Comparison of ENCODE assay signal across 8 cellular contexts in genomic region chr1:55215194-55216021, GRCh38. TPM values are rescaled to one million over a fixed set of nuclear protein-coding genes. Genes with fewer than 3 reads are reported as not detected.
A peak's percentile ranks its signal among the peaks of the same experiment; 100 is the strongest.
DNase-seq lines count a peak whose midpoint lies in the region; ATAC-seq, FAIRE-seq and TF ChIP-seq lines count a peak whose summit lies in the region.

Gene USP24 (minus strand): TSS chr1:55215364. CDS start chr1:55215113, 251 bp downstream.

- no peak for FAIRE-seq in astrocyte (lab: Jason Lieb, UNC)

- H3K9me3 ChIP-seq in astrocyte (ENCODE audit: insufficient read depth, low read depth, low read length) (no peaks in the 10 kb centered on the region), hepatocyte (ENCODE audit: low read depth) (no peaks in the 10 kb centered on the region)

- DNase-seq in NCI-H1105 treated with DMSO at 0.1 percent for 48 hours (lab: John Stamatoyannopoulos, UW), result peak; percentile 67
- peak; percentile 73 for DNase-seq in T1000 (lab: John Stamatoyannopoulos, UW)
- peak; percentile 53 for DNase-seq in astrocyte (ENCODE audit: low read depth)
- DNase-seq in hepatocyte (ENCODE audit: low spot score), result peak; percentile 90
- no peak for DNase-seq in retinal pigment epithelial cell (ENCODE audit: low read depth)
- DNase-seq in NCI-H524 treated with DMSO at 0.1 percent for 48 hours (lab: John Stamatoyannopoulos, UW), result no peak

- no peak for TF ChIP-seq CTCF in astrocyte (IDR thresholded peaks at IDR 0.05; ENCODE audit: insufficient read depth, low read depth, low read length)
- no peak for TF ChIP-seq CTCF in hepatocyte (IDR thresholded peaks at IDR 0.05; ENCODE audit: poor library complexity)
- no peak for TF ChIP-seq CTCF in retinal pigment epithelial cell (conservative IDR thresholded peaks at IDR 0.05; ENCODE audit: low read depth, low read length)

- peaks cover 11% of the 10 kb centered on the region for H3K4me1 ChIP-seq in astrocyte (ENCODE audit: insufficient read depth, low read length)
- peaks cover 32% of the 10 kb centered on the region for H3K4me1 ChIP-seq in hepatocyte (ENCODE audit: insufficient read depth)

- no peaks in the 10 kb centered on the region for H3K27me3 Mint-ChIP-seq in astrocyte (ENCODE audit: low read depth, unreplicated experiment)

- peaks cover 37% of the 10 kb centered on the region for H4K20me1 ChIP-seq in astrocyte (ENCODE audit: insufficient read depth, low read length)
- peaks cover 28% of the 10 kb centered on the region for H4K20me1 ChIP-seq in hepatocyte (ENCODE audit: insufficient read depth, poor library complexity, severe bottlenecking)

- H2AFZ ChIP-seq in astrocyte (ENCODE audit: low read depth, low read length) (peak within 1 kb of the TSS; percentile 83), hepatocyte (peak within 1 kb of the TSS; percentile 75)

- no peaks in the 10 kb centered on the region for H3K9me2 ChIP-seq in hepatocyte (replicated peaks; ENCODE audit: insufficient read depth)

- TF ChIP-seq POLR2A in GM15510 (IDR thresholded peaks at IDR 0.05; ENCODE audit: borderline replicate concordance, extremely low read depth, insufficient read length), result peak; percentile 83

- H3K9ac ChIP-seq in astrocyte (ENCODE audit: low read length), result peak within 1 kb of the TSS; percentile 93

- peak within 1 kb of the TSS; percentile 80 for H3K4me3 ChIP-seq in astrocyte (ENCODE audit: insufficient read depth, low read depth, low read length)
- H3K4me3 ChIP-seq in hepatocyte, result peak within 1 kb of the TSS; percentile 90
- H3K4me3 ChIP-seq in retinal pigment epithelial cell (ENCODE audit: low read length), result peak within 1 kb of the TSS; percentile 81

- H3K79me2 ChIP-seq in astrocyte (ENCODE audit: insufficient read depth, low read length) (peaks cover 52% of the 10 kb centered on the region), hepatocyte (peaks cover 37% of the 10 kb centered on the region)

- no peaks in the 10 kb centered on the region for H3K36me3 Mint-ChIP-seq in astrocyte (ENCODE audit: low read depth, unreplicated experiment)

- H3K27me3 ChIP-seq in astrocyte (ENCODE audit: insufficient read depth, low read length) (no peaks in the 10 kb centered on the region), hepatocyte (no peaks in the 10 kb centered on the region)

- no peaks in the 10 kb centered on the region for H3K9me3 Mint-ChIP-seq in astrocyte (ENCODE audit: unreplicated experiment)

- H3K4me2 ChIP-seq in astrocyte (ENCODE audit: low read length) (peak within 1 kb of the TSS; percentile 99), hepatocyte (peak within 1 kb of the TSS; percentile 92)

- ATAC-seq in HG02678 (IDR thresholded peaks at IDR 0.05; ENCODE audit: unreplicated experiment), result peak; percentile 85

- peak within 1 kb of the TSS; percentile 98 for H3K4me3 Mint-ChIP-seq in astrocyte (ENCODE audit: unreplicated experiment)

- H3K36me3 ChIP-seq in astrocyte (ENCODE audit: insufficient read depth, low read length) (no peaks in the 10 kb centered on the region), hepatocyte (replicated peaks; ENCODE audit: insufficient read depth, low read depth) (no peaks in the 10 kb centered on the region)

- WGBS in hepatocyte (ENCODE audit: low lambda C conversion rate, missing lambda C conversion rate), result under 1% methylated on average over 55 of the region's 96 CpGs

- H3K27ac Mint-ChIP-seq in astrocyte (ENCODE audit: unreplicated experiment), result peak within 1 kb of the TSS; percentile 97

- peaks cover 40% of the 10 kb centered on the region for H3K4me1 Mint-ChIP-seq in astrocyte (ENCODE audit: low read depth, unreplicated experiment)

- H3K27ac ChIP-seq in astrocyte (ENCODE audit: low read depth, low read length) (peak within 1 kb of the TSS; percentile 77), hepatocyte (peak within 1 kb of the TSS; percentile 96)

RNA-seq across cellular contexts. Expression of gene USP24, which starts in this region (rescaled TPM):
- 22.9 and 30.8 TPM in 2 replicates for total RNA-seq in astrocyte
- total RNA-seq in hepatocyte, result 41.9 and 45.2 TPM in 2 replicates
- 9.3 and 10.8 TPM in 2 replicates for polyA plus RNA-seq in hepatocyte

Comparison
In these comparisons a context has a peak if more than half of its experiments do, and no peak if none do; other contexts are left out.
1. DNase-seq: peak in NCI-H1105 treated with DMSO at 0.1 percent for 48 hours (single experiment), T1000 (single experiment), astrocyte (single experiment) and hepatocyte (single experiment); none in retinal pigment epithelial cell (single experiment) and NCI-H524 treated with DMSO at 0.1 percent for 48 hours (single experiment).
2. Peak in every context shown above with its lines, with median percentiles within 50 percentile points of each other: H3K4me3 ChIP-seq.